9 cellular contexts compared by ENCODE assay signal in genomic region chr10:86306628-86307278, GRCh38. TPM values are rescaled to one million over a fixed set of nuclear protein-coding genes. Genes with fewer than 3 reads are reported as not detected.
A peak's percentile ranks its signal among the peaks of the same experiment; 100 is the strongest.
DNase-seq lines count a peak whose midpoint lies in the region; ATAC-seq and TF ChIP-seq lines count a peak whose summit lies in the region.
"Had no signal": no experiment of that assay in that cellular context is flagged by ENCODE, and none has a peak within 500 bp of the region (broad histone marks: within the 10 kb centered on the region; RNA-seq: fewer than 3 reads in every experiment).

No MANE protein-coding gene starts in this region.

- intact Hi-C loops in upper lobe of right lung (cut with DNase I) = no loop called here

- POLR2A ChIA-PET in RWPE1 (lab: Yijun Ruan, JAX; ENCODE audit: low non-redundant PET) = no interaction called here

- ATAC-seq in upper lobe of right lung = no peak

- TF ChIP-seq CTCF in RWPE1 (conservative IDR thresholded peaks at IDR 0.05; ENCODE audit: low read depth) (no peak), upper lobe of right lung (IDR thresholded peaks at IDR 0.05) (no peak), BE2C (IDR thresholded peaks at IDR 0.05; ENCODE audit: low read depth, low read length) (no peak)

- H3K27me3 ChIP-seq in upper lobe of right lung (no peaks in the 10 kb centered on the region), BE2C (no peaks in the 10 kb centered on the region)

- H3K27ac ChIP-seq in RWPE1 (no peak overlapping the region), upper lobe of right lung (no peak overlapping the region)

- H3K4me3 ChIP-seq in upper lobe of right lung = no peak overlapping the region
- H3K4me3 ChIP-seq in BE2C (ENCODE audit: low read depth, low read length) = no peak overlapping the region

- CTCF ChIA-PET in RWPE1 (lab: Yijun Ruan, JAX) = no interaction called here

- peak; percentile 26 for DNase-seq in stimulated activated CD4-positive, alpha-beta T cell treated with anti-CD3 and anti-CD28 coated beads, Interleukin-15, amount 100 ng/mL, for 24 hours
- DNase-seq in stimulated activated CD4-positive, alpha-beta T cell treated with anti-CD3 and anti-CD28 coated beads, Interleukin-2, amount 100 ng/mL, for 48 hours = no peak
- peak; percentile 34 for DNase-seq in RWPE1 (ENCODE audit: low spot score)
- DNase-seq in fibroblast of peridontal ligament (ENCODE audit: extremely low read depth) = peak; percentile 2
- DNase-seq in upper lobe of right lung = peak; percentile 10
- no peak for DNase-seq in NCI-H2227 treated with DMSO at 0.1 percent for 48 hours (lab: John Stamatoyannopoulos, UW)
- DNase-seq in BE2C = no peak
- DNase-seq in NCI-H1092 treated with DMSO at 0.1 percent for 48 hours (lab: John Stamatoyannopoulos, UW) = no peak

- H3K36me3 ChIP-seq in upper lobe of right lung (no peaks in the 10 kb centered on the region), BE2C (no peaks in the 10 kb centered on the region; the same call in 1 of the 2 replicates)

- H3K4me1 ChIP-seq in upper lobe of right lung = no peaks in the 10 kb centered on the region
- H3K4me1 ChIP-seq in BE2C = peaks cover 38% of the 10 kb centered on the region

- no peaks in the 10 kb centered on the region for H3K9me3 ChIP-seq in upper lobe of right lung
- H3K9me3 ChIP-seq in BE2C = no peaks in the 10 kb centered on the region

RNA-seq across cellular contexts. Expression of gene GRID1, which starts 59.8 kb away (rescaled TPM):
- 3.0 TPM for total RNA-seq in upper lobe of right lung
- polyA plus RNA-seq in BE2C (2012; ENCODE audit: insufficient read depth, insufficient read length, low read depth) = 55.8 TPM
- polyA plus RNA-seq: IgD-negative memory B cell had no signal

Comparison
In these comparisons a context has a peak if more than half of its experiments do, and no peak if none do; other contexts are left out.
1. DNase-seq: peak in stimulated activated CD4-positive, alpha-beta T cell treated with anti-CD3 and anti-CD28 coated beads, Interleukin-15, amount 100 ng/mL, for 24 hours (single experiment), RWPE1 (single experiment), fibroblast of peridontal ligament (single experiment) and upper lobe of right lung (single experiment); none in stimulated activated CD4-positive, alpha-beta T cell treated with anti-CD3 and anti-CD28 coated beads, Interleukin-2, amount 100 ng/mL, for 48 hours (0 of 2), NCI-H2227 treated with DMSO at 0.1 percent for 48 hours (single experiment), BE2C (single experiment) and NCI-H1092 treated with DMSO at 0.1 percent for 48 hours (single experiment).